In the genomic region with DNA sequence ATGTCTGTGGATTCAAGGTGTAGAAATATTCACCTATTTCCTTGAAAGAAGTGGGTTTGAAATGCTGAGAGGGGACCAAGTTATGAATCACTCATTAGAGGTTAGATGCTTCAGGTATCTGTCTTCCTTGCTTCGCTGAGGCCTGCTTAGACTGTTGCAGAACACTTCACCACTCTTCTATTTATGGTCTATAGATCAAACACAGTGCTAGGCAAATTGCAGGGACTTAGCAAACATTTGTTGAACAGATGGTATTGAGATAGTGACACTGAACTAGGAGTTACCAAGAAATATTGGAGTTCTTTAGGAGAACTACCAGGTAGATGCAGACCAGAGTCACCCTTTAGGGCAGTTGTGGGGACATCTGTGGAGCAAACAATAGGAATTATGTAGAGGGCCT, we compare ENCODE assay signal across 22 cellular contexts.
"Had no signal": no experiment of that assay in that cellular context is flagged by ENCODE, and none has a peak within 500 bp of the region (broad histone marks: within the 10 kb centered on the region; RNA-seq: fewer than 3 reads in every experiment).

No MANE protein-coding gene starts in this region.

- H3K9me3 ChIP-seq: prostate gland, right atrium auricular region, suprapubic skin, upper lobe of left lung had no signal

- DNase-seq: activated B cell treated with CpG ODN at 0.5 μM for 24 hours; activated CD4-positive, alpha-beta memory T cell treated with anti-CD3 and anti-CD28 coated beads, Interleukin-2, amount 10 ng/mL, durations not matched to agents 7 days and 5 days; activated CD4-positive, alpha-beta T cell treated with anti-CD3 and anti-CD28 coated beads for 4 hours; activated naive CD4-positive, alpha-beta T cell treated with Interleukin-2 at 50 U/mL for 16 hours; activated T-cell treated with anti-CD3 and anti-CD28 coated beads, Interleukin-2, amount 50 U/mL, for 1 hour; brain microvascular endothelial cell; cerebellar nuclear complex; cortex of kidney; erythroblast; foreskin melanocyte; glutamatergic neuron; hypothalamus; islet precursor cell; occipital lobe; stimulated activated naive CD8-positive, alpha-beta T cell treated with anti-CD3 and anti-CD28 coated beads, Interleukin-15, amount 100 ng/mL, for 72 hours; upper lobe of left lung had no signal

- H3K36me3 ChIP-seq: brain microvascular endothelial cell, prostate gland, right atrium auricular region, suprapubic skin, upper lobe of left lung had no signal

- H3K9me3 Mint-ChIP-seq: activated B cell treated with CpG ODN at 0.5 μM for 24 hours; activated CD4-positive, alpha-beta memory T cell treated with anti-CD3 and anti-CD28 coated beads, Interleukin-2, amount 10 ng/mL, durations not matched to agents 7 days and 5 days; activated T-helper 17 cell treated with anti-CD3 and anti-CD28 coated beads, Interleukin-2, amount 50 U/mL, for 72 hours; natural killer cell treated with Interleukin-12 subunit alpha and Interleukin-12 subunit beta and Interleukin-15 and Interleukin-18, amount 100 ng/mL, for 72 hours; stimulated activated naive CD8-positive, alpha-beta T cell treated with anti-CD3 and anti-CD28 coated beads, Interleukin-15, amount 100 ng/mL, for 72 hours had no signal

- H3K4me3 ChIP-seq: lung, prostate gland, right atrium auricular region, suprapubic skin, upper lobe of left lung had no signal

- H3K4me1 ChIP-seq: prostate gland, right atrium auricular region, suprapubic skin, upper lobe of left lung had no signal

- H3K36me3 Mint-ChIP-seq: natural killer cell treated with Interleukin-12 subunit alpha and Interleukin-12 subunit beta and Interleukin-15 and Interleukin-18, amount 100 ng/mL, for 72 hours had no signal

- H3K27ac ChIP-seq: brain microvascular endothelial cell, prostate gland, right atrium auricular region, suprapubic skin, upper lobe of left lung had no signal

- H3K4me3 Mint-ChIP-seq: activated B cell treated with CpG ODN at 0.5 μM for 24 hours; activated CD4-positive, alpha-beta memory T cell treated with anti-CD3 and anti-CD28 coated beads, Interleukin-2, amount 10 ng/mL, durations not matched to agents 7 days and 5 days; activated T-helper 17 cell treated with anti-CD3 and anti-CD28 coated beads, Interleukin-2, amount 50 U/mL, for 72 hours; natural killer cell treated with Interleukin-12 subunit alpha and Interleukin-12 subunit beta and Interleukin-15 and Interleukin-18, amount 100 ng/mL, for 72 hours; stimulated activated naive CD8-positive, alpha-beta T cell treated with anti-CD3 and anti-CD28 coated beads, Interleukin-15, amount 100 ng/mL, for 72 hours had no signal

- H3K4me1 Mint-ChIP-seq: activated B cell treated with CpG ODN at 0.5 μM for 24 hours; activated CD4-positive, alpha-beta memory T cell treated with anti-CD3 and anti-CD28 coated beads, Interleukin-2, amount 10 ng/mL, durations not matched to agents 7 days and 5 days; activated T-helper 17 cell treated with anti-CD3 and anti-CD28 coated beads, Interleukin-2, amount 50 U/mL, for 72 hours; stimulated activated naive CD8-positive, alpha-beta T cell treated with anti-CD3 and anti-CD28 coated beads, Interleukin-15, amount 100 ng/mL, for 72 hours had no signal

- H3K27me3 ChIP-seq: brain microvascular endothelial cell, right atrium auricular region, suprapubic skin, upper lobe of left lung had no signal

- H3K27me3 Mint-ChIP-seq: activated B cell treated with CpG ODN at 0.5 μM for 24 hours; activated CD4-positive, alpha-beta memory T cell treated with anti-CD3 and anti-CD28 coated beads, Interleukin-2, amount 10 ng/mL, durations not matched to agents 7 days and 5 days; activated T-helper 17 cell treated with anti-CD3 and anti-CD28 coated beads, Interleukin-2, amount 50 U/mL, for 72 hours; natural killer cell treated with Interleukin-12 subunit alpha and Interleukin-12 subunit beta and Interleukin-15 and Interleukin-18, amount 100 ng/mL, for 72 hours; stimulated activated naive CD8-positive, alpha-beta T cell treated with anti-CD3 and anti-CD28 coated beads, Interleukin-15, amount 100 ng/mL, for 72 hours had no signal

- H3K27ac Mint-ChIP-seq: activated B cell treated with CpG ODN at 0.5 μM for 24 hours; activated CD4-positive, alpha-beta memory T cell treated with anti-CD3 and anti-CD28 coated beads, Interleukin-2, amount 10 ng/mL, durations not matched to agents 7 days and 5 days; activated T-helper 17 cell treated with anti-CD3 and anti-CD28 coated beads, Interleukin-2, amount 50 U/mL, for 72 hours; natural killer cell treated with Interleukin-12 subunit alpha and Interleukin-12 subunit beta and Interleukin-15 and Interleukin-18, amount 100 ng/mL, for 72 hours had no signal
